Comparison of ENCODE assay signal across 8 cellular contexts in the genomic region with DNA sequence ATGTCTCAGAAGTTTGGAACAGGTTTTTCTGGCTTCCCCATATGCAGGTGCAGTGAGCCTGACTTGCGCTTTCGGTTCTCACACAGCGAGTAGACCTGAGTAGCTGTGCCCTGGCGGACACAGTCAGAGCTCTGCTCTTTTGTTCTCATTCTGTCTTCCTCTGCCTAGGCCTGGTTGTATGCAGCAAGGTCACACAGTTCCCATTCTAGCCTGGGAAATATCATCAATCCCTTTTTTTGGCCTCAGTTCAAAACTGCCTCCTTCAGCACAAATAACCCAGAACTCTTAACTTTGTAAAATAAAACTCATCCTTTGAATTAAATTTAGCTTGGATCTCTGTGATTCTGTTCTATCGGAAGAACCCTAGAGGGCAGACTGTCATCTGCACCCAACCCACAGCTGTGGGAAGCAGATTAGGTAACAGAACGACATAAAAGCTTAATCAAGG. TPM values are rescaled to one million over a fixed set of nuclear protein-coding genes. Genes with fewer than 3 reads are reported as not detected.
DNase-seq lines count a peak whose midpoint lies in the region; ATAC-seq and TF ChIP-seq lines count a peak whose summit lies in the region.

No MANE protein-coding gene starts in this region.

- H3K27ac Mint-ChIP-seq in stimulated activated naive B cell treated with anti-CD40 and anti-IgM and Interleukin-4, amounts not matched to agents 10 μg/mL and 1 μg/mL and 100 μg/mL, for 72 hours = no peak overlapping the region
- no peak overlapping the region for H3K27ac Mint-ChIP-seq in T-helper 2 cell treated with Interferon-gamma antibody and Interleukin-4, amounts not matched to agents 5 μg/mL and 100 μg/mL, for 36 hours

- H3K4me3 Mint-ChIP-seq in stimulated activated naive B cell treated with anti-CD40 and anti-IgM and Interleukin-4, amounts not matched to agents 10 μg/mL and 1 μg/mL and 100 μg/mL, for 72 hours = peak overlapping the region in 1 of 2 donors; percentile 59
- H3K4me3 Mint-ChIP-seq in T-helper 2 cell treated with Interferon-gamma antibody and Interleukin-4, amounts not matched to agents 5 μg/mL and 100 μg/mL, for 36 hours = no peak overlapping the region

- H3K4me3 ChIP-seq in left ventricle myocardium inferior = peak overlapping the region; percentile 2

- no peaks in the 10 kb centered on the region for H3K36me3 ChIP-seq in left ventricle myocardium inferior

- intact Hi-C loops in left ventricle myocardium inferior (cut with micrococcal nuclease) = no loop called here

- no peaks in the 10 kb centered on the region for H3K36me3 Mint-ChIP-seq in stimulated activated naive B cell treated with anti-CD40 and anti-IgM and Interleukin-4, amounts not matched to agents 10 μg/mL and 1 μg/mL and 100 μg/mL, for 72 hours
- no peaks in the 10 kb centered on the region for H3K36me3 Mint-ChIP-seq in T-helper 2 cell treated with Interferon-gamma antibody and Interleukin-4, amounts not matched to agents 5 μg/mL and 100 μg/mL, for 36 hours (ENCODE audit: low read depth)

- peaks cover 16% of the 10 kb centered on the region for H3K9me3 ChIP-seq in left ventricle myocardium inferior (replicated peaks)

- ATAC-seq in GM19455 (IDR thresholded peaks at IDR 0.05; ENCODE audit: unreplicated experiment) = peak; percentile 100
- ATAC-seq in HG03442 (IDR thresholded peaks at IDR 0.05; ENCODE audit: unreplicated experiment) = peak; percentile 100
- ATAC-seq in stimulated activated naive B cell treated with anti-CD40 and anti-IgM and Interleukin-4, amounts not matched to agents 10 μg/mL and 1 μg/mL and 100 μg/mL, for 72 hours (replicated peaks) = peak; percentile 85 to 86
- ATAC-seq in HG02884 (IDR thresholded peaks at IDR 0.05; ENCODE audit: unreplicated experiment) = no peak

- H3K9me3 Mint-ChIP-seq in stimulated activated naive B cell treated with anti-CD40 and anti-IgM and Interleukin-4, amounts not matched to agents 10 μg/mL and 1 μg/mL and 100 μg/mL, for 72 hours = no peaks in the 10 kb centered on the region
- H3K9me3 Mint-ChIP-seq in T-helper 2 cell treated with Interferon-gamma antibody and Interleukin-4, amounts not matched to agents 5 μg/mL and 100 μg/mL, for 36 hours = no peaks in the 10 kb centered on the region

- H3K27me3 Mint-ChIP-seq in stimulated activated naive B cell treated with anti-CD40 and anti-IgM and Interleukin-4, amounts not matched to agents 10 μg/mL and 1 μg/mL and 100 μg/mL, for 72 hours = no peaks in the 10 kb centered on the region
- peaks cover 5% of the 10 kb centered on the region for H3K27me3 Mint-ChIP-seq in T-helper 2 cell treated with Interferon-gamma antibody and Interleukin-4, amounts not matched to agents 5 μg/mL and 100 μg/mL, for 36 hours (ENCODE audit: low read depth)

- peaks cover 23% of the 10 kb centered on the region for H3K4me1 ChIP-seq in left ventricle myocardium inferior

- TF ChIP-seq CTCF in left ventricle myocardium inferior (IDR thresholded peaks at IDR 0.05; ENCODE audit: borderline replicate concordance) = peak; percentile 50

- peak; percentile 14 for DNase-seq in ELR (ENCODE audit: low read depth)
- DNase-seq in SW480 (ENCODE audit: low spot score) = peak; percentile 33
- no peak for DNase-seq in left ventricle myocardium inferior
- no peak for DNase-seq in stimulated activated naive B cell treated with anti-CD40 and anti-IgM and Interleukin-4, amounts not matched to agents 10 μg/mL and 1 μg/mL and 100 μg/mL, for 72 hours
- DNase-seq in T-helper 2 cell treated with Interferon-gamma antibody and Interleukin-4, amounts not matched to agents 5 μg/mL and 100 μg/mL, for 36 hours (ENCODE audit: low spot score) = no peak

- peaks cover 0 to 10% of the 10 kb centered on the region in 2 donors for H3K4me1 Mint-ChIP-seq in stimulated activated naive B cell treated with anti-CD40 and anti-IgM and Interleukin-4, amounts not matched to agents 10 μg/mL and 1 μg/mL and 100 μg/mL, for 72 hours
- no peaks in the 10 kb centered on the region for H3K4me1 Mint-ChIP-seq in T-helper 2 cell treated with Interferon-gamma antibody and Interleukin-4, amounts not matched to agents 5 μg/mL and 100 μg/mL, for 36 hours (ENCODE audit: low read depth)

- no peaks in the 10 kb centered on the region for H3K27me3 ChIP-seq in left ventricle myocardium inferior (ENCODE audit: low read depth)

- peak overlapping the region; percentile 64 for H3K27ac ChIP-seq in left ventricle myocardium inferior (replicated peaks)

RNA-seq across cellular contexts. Expression of gene OXGR1, which starts 10.2 kb away (rescaled TPM):
- total RNA-seq in left ventricle myocardium inferior = not detected

Comparison
In these comparisons a context has a peak if more than half of its experiments do, and no peak if none do; other contexts are left out.
1. DNase-seq: peak in ELR (single experiment) and SW480 (single experiment); none in left ventricle myocardium inferior (single experiment), stimulated activated naive B cell treated with anti-CD40 and anti-IgM and Interleukin-4, amounts not matched to agents 10 μg/mL and 1 μg/mL and 100 μg/mL, for 72 hours (single experiment) and T-helper 2 cell treated with Interferon-gamma antibody and Interleukin-4, amounts not matched to agents 5 μg/mL and 100 μg/mL, for 36 hours (single experiment).